In the genomic region with DNA sequence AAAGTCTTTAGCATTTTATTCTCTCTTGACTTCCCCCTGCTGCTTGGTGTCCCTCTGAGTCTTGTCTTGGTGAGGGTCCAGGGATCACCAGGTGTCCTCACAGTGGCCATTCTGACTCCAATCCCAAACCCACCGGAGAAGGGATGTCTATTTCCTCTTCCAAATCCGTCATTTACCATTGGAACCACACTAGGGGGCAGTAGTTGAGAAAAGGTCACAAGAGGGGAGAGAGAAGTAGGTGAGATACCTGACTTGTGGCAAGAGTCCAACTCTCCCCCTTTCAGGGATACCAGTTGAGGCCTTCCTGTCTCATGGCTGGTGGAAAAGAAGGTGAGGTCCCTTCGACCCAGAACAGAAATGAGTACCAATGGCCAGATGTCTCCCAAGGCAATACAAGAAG, we compare ENCODE assay signal across 1 cellular context. TPM values are rescaled to one million over a fixed set of nuclear protein-coding genes. Genes with fewer than 3 reads are reported as not detected.
"Had no signal": no experiment of that assay in that cellular context is flagged by ENCODE, and none has a peak within 500 bp of the region (broad histone marks: within the 10 kb centered on the region; RNA-seq: fewer than 3 reads in every experiment).

No MANE protein-coding gene starts in this region.

RNA-seq across cellular contexts. Expression of a gene that starts 21.9 kb away (rescaled TPM):
- total RNA-seq: esophagus mucosa had no signal
